Comparison of ENCODE assay signal across 24 cellular contexts in genomic region chr14:98928418-98928817, GRCh38.
"Had no signal": no experiment of that assay in that cellular context is flagged by ENCODE, and none has a peak within 500 bp of the region (broad histone marks: within the 10 kb centered on the region; RNA-seq: fewer than 3 reads in every experiment).

No MANE protein-coding gene starts in this region.

- H3K4me3 ChIP-seq: hepatocyte, left lung, lung, prostate gland, right atrium auricular region, transverse colon, uterus had no signal

- H3K27ac Mint-ChIP-seq: activated CD8-positive, alpha-beta T cell treated with anti-CD3 and anti-CD28 coated beads, Interleukin-2, amount 10 ng/mL, durations not matched to agents 7 days and 5 days; brain; mesothelial cell of epicardium; natural killer cell treated with Interleukin-12 subunit alpha and Interleukin-12 subunit beta and Interleukin-15 and Interleukin-18, amount 100 ng/mL, for 72 hours; stimulated activated naive CD8-positive, alpha-beta T cell treated with anti-CD3 and anti-CD28 coated beads, Interleukin-15, Interleukin-2, amounts not matched to agents 100 ng/mL and 50 ng/mL, for 24 hours had no signal

- H3K4me3 Mint-ChIP-seq: activated CD8-positive, alpha-beta T cell treated with anti-CD3 and anti-CD28 coated beads, Interleukin-2, amount 10 ng/mL, durations not matched to agents 7 days and 5 days; brain; mesothelial cell of epicardium; natural killer cell treated with Interleukin-12 subunit alpha and Interleukin-12 subunit beta and Interleukin-15 and Interleukin-18, amount 100 ng/mL, for 72 hours; stimulated activated naive CD8-positive, alpha-beta T cell treated with anti-CD3 and anti-CD28 coated beads, Interleukin-15, Interleukin-2, amounts not matched to agents 100 ng/mL and 50 ng/mL, for 24 hours had no signal

- DNase-seq: activated CD4-positive, alpha-beta T cell treated with anti-CD3 and anti-CD28 coated beads for 1 hour; activated CD4-positive, alpha-beta T cell treated with anti-CD3 and anti-CD28 coated beads, Interleukin-2, amount 50 U/mL, for 1 hour; activated CD8-positive, alpha-beta T cell treated with anti-CD3 and anti-CD28 coated beads, Interleukin-2, amount 10 ng/mL, durations not matched to agents 7 days and 5 days; activated naive CD4-positive, alpha-beta T cell treated with Interleukin-2 at 50 U/mL for 16 hours; activated T-cell treated with anti-CD3 and anti-CD28 coated beads, Interleukin-2, amount 50 U/mL, for 1 hour; central memory CD4-positive, alpha-beta T cell; effector memory CD4-positive, alpha-beta T cell; glutamatergic neuron; kidney glomerular epithelial cell; left lung; stimulated activated CD4-positive, alpha-beta T cell treated with anti-CD3 and anti-CD28 coated beads, Interleukin-1b, Interleukin-23, amount 100 ng/mL, for 48 hours; SW 1271; transverse colon; uterus had no signal

- H3K27me3 ChIP-seq: hepatocyte, left lung, right atrium auricular region, transverse colon, uterus had no signal

- H3K27me3 Mint-ChIP-seq: stimulated activated naive CD8-positive, alpha-beta T cell treated with anti-CD3 and anti-CD28 coated beads, Interleukin-15, Interleukin-2, amounts not matched to agents 100 ng/mL and 50 ng/mL, for 24 hours had no signal

- H3K4me1 Mint-ChIP-seq: mesothelial cell of epicardium had no signal

- H3K36me3 ChIP-seq: left lung, prostate gland, right atrium auricular region, transverse colon, uterus had no signal

- H3K27ac ChIP-seq: hepatocyte, left lung, prostate gland, right atrium auricular region, transverse colon, uterus, VCaP had no signal

- H3K9me3 Mint-ChIP-seq: mesothelial cell of epicardium; natural killer cell treated with Interleukin-12 subunit alpha and Interleukin-12 subunit beta and Interleukin-15 and Interleukin-18, amount 100 ng/mL, for 72 hours; stimulated activated naive CD8-positive, alpha-beta T cell treated with anti-CD3 and anti-CD28 coated beads, Interleukin-15, Interleukin-2, amounts not matched to agents 100 ng/mL and 50 ng/mL, for 24 hours had no signal

- ATAC-seq: activated CD8-positive, alpha-beta T cell treated with anti-CD3 and anti-CD28 coated beads, Interleukin-2, amount 10 ng/mL, durations not matched to agents 7 days and 5 days; esophagus mucosa; left lung; natural killer cell treated with Interleukin-12 subunit alpha and Interleukin-12 subunit beta and Interleukin-15 and Interleukin-18, amount 100 ng/mL, for 72 hours had no signal

- H3K36me3 Mint-ChIP-seq: brain; mesothelial cell of epicardium; natural killer cell treated with Interleukin-12 subunit alpha and Interleukin-12 subunit beta and Interleukin-15 and Interleukin-18, amount 100 ng/mL, for 72 hours had no signal

- H3K9me3 ChIP-seq: left lung, prostate gland, right atrium auricular region, transverse colon, uterus had no signal

- H3K4me1 ChIP-seq: left lung, prostate gland, right atrium auricular region, transverse colon, uterus had no signal
